Comparison of ENCODE assay signal across 20 cellular contexts in the genomic region with DNA sequence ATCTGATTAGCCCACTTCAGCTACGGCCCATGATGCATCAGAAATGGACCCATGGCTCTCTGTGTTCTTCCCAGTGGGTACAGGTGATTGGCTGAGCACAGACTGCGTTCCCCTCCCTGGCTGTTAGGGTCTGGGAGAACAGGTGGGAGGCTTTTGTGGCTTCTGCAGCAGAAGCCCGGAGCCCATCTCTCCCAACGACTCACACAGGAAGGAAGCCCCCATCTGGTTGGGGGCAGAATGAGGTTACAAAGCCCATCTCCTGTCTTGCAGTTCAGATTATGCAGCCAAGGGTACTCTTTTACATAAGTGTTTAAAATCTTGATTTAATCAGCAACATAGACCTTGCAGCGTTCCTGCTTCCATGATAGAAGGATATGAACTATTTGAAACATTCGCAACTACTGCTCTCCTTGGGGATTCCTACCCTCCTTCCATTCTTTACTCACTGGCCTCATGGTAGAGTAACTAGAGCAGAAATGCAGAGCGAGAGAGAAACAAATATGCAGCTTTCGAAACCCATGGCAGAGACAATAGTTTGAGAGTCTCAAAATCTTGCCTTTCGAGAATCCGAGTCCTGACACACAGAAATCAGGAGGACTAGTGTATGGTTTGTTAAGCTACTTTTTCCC.
A peak's percentile ranks its signal among the peaks of the same experiment; 100 is the strongest.
DNase-seq lines count a peak whose midpoint lies in the region; ATAC-seq and TF ChIP-seq lines count a peak whose summit lies in the region.
"Had no signal": no experiment of that assay in that cellular context is flagged by ENCODE, and none has a peak within 500 bp of the region (broad histone marks: within the 10 kb centered on the region; RNA-seq: fewer than 3 reads in every experiment).

No MANE protein-coding gene starts in this region.

- no peak overlapping the region for H3K14ac ChIP-seq in trophoblast cell (ENCODE audit: low read length)

- H3K4me1 ChIP-seq in endodermal cell (ENCODE audit: control insufficient read depth, insufficient read depth, low read length) (no peaks in the 10 kb centered on the region), trophoblast cell (ENCODE audit: control insufficient read depth in 1 of 2, insufficient read depth in 2 of 2, low read length in 2 of 2) (peaks cover 0 to 4% of the 10 kb centered on the region in 2 experiments), tibial nerve (no peaks in the 10 kb centered on the region)
- H3K4me1 ChIP-seq: Peyer's patch had no signal

- H3K4me3 ChIP-seq in endodermal cell (ENCODE audit: low read length) (no peak overlapping the region), trophoblast cell (ENCODE audit: low read depth, low read length) (no peak overlapping the region), tibial nerve (no peak overlapping the region)
- H3K4me3 ChIP-seq: GM23338, Peyer's patch had no signal

- H3K27ac Mint-ChIP-seq in endodermal cell: no peak overlapping the region
- H3K27ac Mint-ChIP-seq: GM23338, HFFc6, IgD-negative memory B cell had no signal

- H3K27ac ChIP-seq in endodermal cell (ENCODE audit: low read depth, low read length) (no peak overlapping the region), trophoblast cell (ENCODE audit: low read depth, low read length) (no peak overlapping the region), tibial nerve (no peak overlapping the region)
- H3K27ac ChIP-seq: Peyer's patch had no signal

- no peak for TF ChIP-seq EP300 in tibial nerve (IDR thresholded peaks at IDR 0.05)

- ATAC-seq in HG03442 (IDR thresholded peaks at IDR 0.05; ENCODE audit: unreplicated experiment): no peak
- ATAC-seq: GM23338 had no signal

- H3K4me2 ChIP-seq in trophoblast cell (ENCODE audit: low read length): no peak overlapping the region
- H3K4me2 ChIP-seq: GM23338 had no signal

- H3K9me3 ChIP-seq in endodermal cell (ENCODE audit: control insufficient read depth, low read length) (no peaks in the 10 kb centered on the region), trophoblast cell (ENCODE audit: insufficient read depth, low read depth, low read length) (no peaks in the 10 kb centered on the region), tibial nerve (no peaks in the 10 kb centered on the region)
- H3K9me3 ChIP-seq: Peyer's patch had no signal

- no peaks in the 10 kb centered on the region for H3K79me2 ChIP-seq in trophoblast cell (ENCODE audit: control insufficient read depth, insufficient read depth, low read length, poor library complexity)

- H3K27me3 ChIP-seq in endodermal cell (ENCODE audit: control insufficient read depth, insufficient read depth, low read length, poor library complexity, severe bottlenecking) (no peaks in the 10 kb centered on the region), trophoblast cell (ENCODE audit: insufficient read depth, low read length) (no peaks in the 10 kb centered on the region), tibial nerve (no peaks in the 10 kb centered on the region)
- H3K27me3 ChIP-seq: Peyer's patch had no signal

- DNase-seq in activated gamma-delta T cell treated with Interleukin-2 at 50 U/mL for 16 hours (peak; percentile 14), activated gamma-delta T cell (lab: John Stamatoyannopoulos, UW) (no peak), KG1 (lab: John Stamatoyannopoulos, UW) (peak; percentile 7), endodermal cell (peak; percentile 56), trophoblast cell (peak; percentile 54 to 92), GM20000 (ENCODE audit: low spot score) (no peak), tibial nerve (ENCODE audit: low spot score in 2 of 2) (no peak)
- DNase-seq: DMS79, GF-D8, HFFc6, NCI-H1092 treated with DMSO at 0.1 percent for 48 hours, NCI-H1694, NCI-H2107, NCI-H226, NCI-H69, Peyer's patch, SHP77 had no signal

- H2BK12ac ChIP-seq in trophoblast cell (ENCODE audit: low read length): no peak overlapping the region

- no peak overlapping the region for H2BK120ac ChIP-seq in trophoblast cell (ENCODE audit: insufficient read depth, low read length, poor library complexity)

- H2AFZ ChIP-seq in trophoblast cell (ENCODE audit: insufficient read depth, low read length, poor library complexity): no peak overlapping the region
- H2AFZ ChIP-seq: GM23338 had no signal

- H3K36me3 Mint-ChIP-seq in endodermal cell (ENCODE audit: low read depth): no peaks in the 10 kb centered on the region
- H3K36me3 Mint-ChIP-seq: IgD-negative memory B cell had no signal

- no peaks in the 10 kb centered on the region for H3K36me3 ChIP-seq in endodermal cell (ENCODE audit: control insufficient read depth, insufficient read depth, low read length)
- H3K36me3 ChIP-seq in trophoblast cell (ENCODE audit: control insufficient read depth in 1 of 2, insufficient read depth in 2 of 2, low read length in 2 of 2): no peaks in the 10 kb centered on the region
- H3K36me3 ChIP-seq in tibial nerve: no peaks in the 10 kb centered on the region
- H3K36me3 ChIP-seq: Peyer's patch had no signal

- no peak overlapping the region for H4K8ac ChIP-seq in trophoblast cell (ENCODE audit: low read depth, low read length)

- no peak overlapping the region for H3K4ac ChIP-seq in trophoblast cell (ENCODE audit: low read depth, low read length)

- peaks cover 5% of the 10 kb centered on the region for H3K4me1 Mint-ChIP-seq in endodermal cell

- no peak overlapping the region for H4K91ac ChIP-seq in trophoblast cell (ENCODE audit: low read depth, low read length)

- no peak overlapping the region for H2AK5ac ChIP-seq in trophoblast cell (ENCODE audit: low read length)

- H3K23ac ChIP-seq in trophoblast cell (ENCODE audit: low read length): no peak overlapping the region

- no peak overlapping the region for H3K4me3 Mint-ChIP-seq in endodermal cell
- H3K4me3 Mint-ChIP-seq: GM23338, HFFc6, IgD-negative memory B cell had no signal

- H4K12ac ChIP-seq in trophoblast cell (ENCODE audit: low read depth, low read length): no peak overlapping the region

- no peaks in the 10 kb centered on the region for H3K9me3 Mint-ChIP-seq in endodermal cell
- H3K9me3 Mint-ChIP-seq: GM23338, HFFc6, IgD-negative memory B cell had no signal

- TF ChIP-seq POLR2A in tibial nerve (IDR thresholded peaks at IDR 0.05): no peak

- H3K18ac ChIP-seq in trophoblast cell (ENCODE audit: low read length): no peak overlapping the region

- H2BK5ac ChIP-seq in trophoblast cell (ENCODE audit: low read depth, low read length, poor library complexity): no peak overlapping the region

- H3K79me1 ChIP-seq in trophoblast cell (ENCODE audit: low read length): no peaks in the 10 kb centered on the region

- WGBS in endodermal cell (ENCODE audit: insufficient coverage in 1 of 2, insufficient read length in 1 of 2), 2 experiments: 74 to 80% methylated on average over 7 to 10 of the region's 10 CpGs
- WGBS in trophoblast cell (ENCODE audit: extremely low coverage, insufficient coverage, insufficient read length): no CpG with 5 or more reads among the region's 10 CpGs
- 77 to 80% methylated on average over 9 to 10 of the region's 10 CpGs for WGBS in tibial nerve, 2 donors

- H3K9ac ChIP-seq in endodermal cell (ENCODE audit: extremely low read depth, low read length, poor library complexity, severe bottlenecking): no peak overlapping the region
- peak overlapping the region; percentile 44 for H3K9ac ChIP-seq in trophoblast cell (ENCODE audit: low read length)

- TF ChIP-seq CTCF in endodermal cell (conservative IDR thresholded peaks at IDR 0.05) (peak; percentile 57), GM20000 (IDR thresholded peaks at IDR 0.05; ENCODE audit: extremely low read depth, missing control alignments) (no peak), tibial nerve (IDR thresholded peaks at IDR 0.05) (no peak)

- H3K27me3 Mint-ChIP-seq in endodermal cell (ENCODE audit: insufficient read depth): peaks cover 5% of the 10 kb centered on the region

Comparison
In these comparisons a context has a peak if more than half of its experiments do, and no peak if none do; other contexts are left out.
1. DNase-seq: peak in activated gamma-delta T cell treated with Interleukin-2 at 50 U/mL for 16 hours (single experiment), KG1 (single experiment), endodermal cell (single experiment) and trophoblast cell (2 of 2); none in activated gamma-delta T cell (single experiment), GM20000 (single experiment) and tibial nerve (0 of 2).